ENCODE assay signal across 23 cellular contexts in the genomic region with DNA sequence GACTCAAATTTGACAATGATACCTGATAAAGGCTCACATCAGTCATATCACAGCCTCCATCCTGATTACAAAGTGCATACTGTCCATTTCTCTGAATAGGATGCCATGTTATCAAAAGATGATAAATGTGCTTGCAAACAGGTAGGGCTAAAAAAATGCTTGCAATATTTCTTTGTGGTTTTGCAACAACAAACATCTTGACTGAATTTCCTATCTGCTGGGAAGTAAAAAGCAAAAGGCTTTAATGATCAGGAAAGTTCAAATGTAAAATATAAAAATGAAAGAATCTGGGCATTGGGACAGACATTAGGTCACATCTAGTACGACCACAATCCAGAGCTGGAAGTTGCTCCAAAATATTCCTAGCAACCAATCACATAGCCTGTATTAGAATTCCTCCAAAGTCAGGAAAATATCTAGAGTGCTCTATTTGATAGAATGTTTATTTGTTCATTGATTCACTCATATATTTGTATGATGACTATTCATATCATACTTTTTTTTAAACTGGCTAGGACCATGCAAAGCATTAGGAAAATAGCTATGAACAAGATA.
"Had no signal": no experiment of that assay in that cellular context is flagged by ENCODE, and none has a peak within 500 bp of the region (broad histone marks: within the 10 kb centered on the region; RNA-seq: fewer than 3 reads in every experiment).

No MANE protein-coding gene starts in this region.

- H3K4me1 ChIP-seq: adrenal gland, heart left ventricle, pancreas, prostate gland, right atrium auricular region, suprapubic skin, tibial nerve had no signal

- H3K27ac ChIP-seq: adrenal gland, heart left ventricle, pancreas, prostate gland, right atrium auricular region, suprapubic skin, tibial nerve, VCaP had no signal

- DNase-seq: activated CD4-positive, alpha-beta T cell treated with anti-CD3 and anti-CD28 coated beads for 4 hours; activated CD4-positive, alpha-beta T cell treated with anti-CD3 and anti-CD28 coated beads, Interleukin-2, amount 50 U/mL, for 4 hours; activated effector memory CD4-positive, alpha-beta T cell treated with Interleukin-2 at 50 U/mL for 16 hours; activated naive CD4-positive, alpha-beta T cell treated with Interleukin-2 at 50 U/mL for 16 hours; activated T-cell treated with anti-CD3 and anti-CD28 coated beads for 4 hours; adrenal gland; aorta; caudate nucleus; endodermal cell; heart left ventricle; midbrain; naive thymus-derived CD4-positive, alpha-beta T cell; pancreas; stimulated activated CD4-positive, alpha-beta T cell treated with anti-CD3 and anti-CD28 coated beads, Interleukin-1b, Interleukin-23, amount 100 ng/mL, for 48 hours; stimulated activated naive B cell treated with anti-CD40 and anti-IgM and Interleukin-4, amounts not matched to agents 10 μg/mL and 1 μg/mL and 100 μg/mL, for 72 hours; T-helper 9 cell had no signal

- H3K4me3 ChIP-seq: adrenal gland, heart left ventricle, pancreas, prostate gland, right atrium auricular region, smooth muscle cell, suprapubic skin, tibial nerve had no signal

- H3K27me3 ChIP-seq: adrenal gland, heart left ventricle, pancreas, right atrium auricular region, suprapubic skin, tibial nerve had no signal

- H3K36me3 ChIP-seq: adrenal gland, heart left ventricle, pancreas, prostate gland, right atrium auricular region, suprapubic skin, tibial nerve had no signal

- H3K9me3 ChIP-seq: adrenal gland, heart left ventricle, pancreas, prostate gland, right atrium auricular region, suprapubic skin, tibial nerve had no signal

- ATAC-seq: esophagus mucosa; heart left ventricle; naive thymus-derived CD4-positive, alpha-beta T cell; pancreas; stimulated activated naive B cell treated with anti-CD40 and anti-IgM and Interleukin-4, amounts not matched to agents 10 μg/mL and 1 μg/mL and 100 μg/mL, for 72 hours had no signal

- H3K4me2 ChIP-seq: smooth muscle cell had no signal
